ENCODE assay signal across 1 cellular context in genomic region chr10:70145666-70146488, GRCh38.
TF ChIP-seq lines count a peak whose summit lies in the region.

No MANE protein-coding gene starts in this region.

TF ChIP-seq in HepG2, 621 proteins besides CTCF, POLR2A, EP300 and RAD21 (continued from another document and continues in another):
- peak; percentile 90; the same call in 1 of the 2 replicates for TF ChIP-seq CCDC6 (CRISPR knock-in tag; IDR thresholded peaks at IDR 0.05)
- peak; percentile 56 for TF ChIP-seq ZNF773 (CRISPR knock-in tag; IDR thresholded peaks at IDR 0.05; ENCODE audit: borderline replicate concordance)
- peak; percentile 62; the same call in 1 of the 2 replicates for TF ChIP-seq REPIN1 (CRISPR knock-in tag; IDR thresholded peaks at IDR 0.05; ENCODE audit: borderline replicate concordance, low read depth)
- 0 out of 2 replicates have a peak, but pooled peaks have one; percentile 51 for TF ChIP-seq STAT5B (CRISPR knock-in tag; IDR thresholded peaks at IDR 0.05)
- TF ChIP-seq ZNF317 (CRISPR knock-in tag; IDR thresholded peaks at IDR 0.05) = no peak
- no peak for TF ChIP-seq ZBTB26 (CRISPR knock-in tag; IDR thresholded peaks at IDR 0.05; ENCODE audit: borderline replicate concordance)
- TF ChIP-seq ZIK1 (CRISPR knock-in tag; IDR thresholded peaks at IDR 0.05; ENCODE audit: borderline replicate concordance, low read depth) = peak; percentile 27; the same call in 1 of the 2 replicates
- no peak for TF ChIP-seq TERF1 (CRISPR knock-in tag; IDR thresholded peaks at IDR 0.05)
- peak; percentile 93; the same call in 1 of the 2 replicates for TF ChIP-seq THAP8 (CRISPR knock-in tag; IDR thresholded peaks at IDR 0.05; ENCODE audit: borderline replicate concordance)
- peak; percentile 6; the same call in 1 of the 2 replicates for TF ChIP-seq EEA1 (CRISPR knock-in tag; IDR thresholded peaks at IDR 0.05; ENCODE audit: borderline replicate concordance)
- no peak; the same call in 1 of the 2 replicates for TF ChIP-seq KMT2B (CRISPR knock-in tag; IDR thresholded peaks at IDR 0.05)
- peak; percentile 27; the same call in 1 of the 2 replicates for TF ChIP-seq TSC22D2 (CRISPR knock-in tag; IDR thresholded peaks at IDR 0.05; ENCODE audit: borderline replicate concordance)
- TF ChIP-seq POGK (CRISPR knock-in tag; conservative IDR thresholded peaks at IDR 0.05) = peak; percentile 66; the same call in 1 of the 2 replicates
- peak; percentile 56; the same call in 1 of the 2 replicates for TF ChIP-seq ZNF563 (CRISPR knock-in tag; IDR thresholded peaks at IDR 0.05)
- peak; percentile 35; the same call in 1 of the 2 replicates for TF ChIP-seq ZSCAN21 (CRISPR knock-in tag; IDR thresholded peaks at IDR 0.05; ENCODE audit: borderline replicate concordance)
- no peak for TF ChIP-seq FOXA1 (IDR thresholded peaks at IDR 0.05)
- TF ChIP-seq FOXA1 (CRISPR knock-in tag; IDR thresholded peaks at IDR 0.05) = 0 out of 2 replicates have a peak, but pooled peaks have one; percentile 3
- no peak for TF ChIP-seq ZNF761 (CRISPR knock-in tag; conservative IDR thresholded peaks at IDR 0.05)
- 0 out of 2 replicates have a peak, but pooled peaks have one; percentile 24 for TF ChIP-seq KDM3A (CRISPR knock-in tag; IDR thresholded peaks at IDR 0.05; ENCODE audit: low read depth)
- TF ChIP-seq ZNF777 (CRISPR knock-in tag; IDR thresholded peaks at IDR 0.05) = peak; percentile 75; the same call in 1 of the 2 replicates
- 0 out of 2 replicates have a peak, but pooled peaks have one; percentile 36 for TF ChIP-seq ARNTL (CRISPR knock-in tag; IDR thresholded peaks at IDR 0.05)
- TF ChIP-seq ZNF275 (CRISPR knock-in tag; IDR thresholded peaks at IDR 0.05; ENCODE audit: borderline replicate concordance) = peak; percentile 93; the same call in 1 of the 2 replicates
- 0 out of 2 replicates have a peak, but pooled peaks have one; percentile 31 for TF ChIP-seq KLF11 (CRISPR knock-in tag; IDR thresholded peaks at IDR 0.05)
- TF ChIP-seq ZNF44 (CRISPR knock-in tag; IDR thresholded peaks at IDR 0.05) = no peak
- TF ChIP-seq ZNF557 (CRISPR knock-in tag; IDR thresholded peaks at IDR 0.05) = no peak; the same call in 1 of the 2 replicates
- peak; percentile 86; the same call in 1 of the 2 replicates for TF ChIP-seq HOXA9 (CRISPR knock-in tag; IDR thresholded peaks at IDR 0.05; ENCODE audit: borderline replicate concordance)
- TF ChIP-seq PHB2 (IDR thresholded peaks at IDR 0.05; ENCODE audit: partially characterized antibody) = no peak
- TF ChIP-seq ZNF770 (CRISPR knock-in tag; IDR thresholded peaks at IDR 0.05) = peak; percentile 6; the same call in 1 of the 2 replicates
- TF ChIP-seq REST (IDR thresholded peaks at IDR 0.05; ENCODE audit: borderline replicate concordance in 1 of 2, low read depth in 1 of 2, low read length in 2 of 2) = no peak
- TF ChIP-seq IRX3 (CRISPR knock-in tag; IDR thresholded peaks at IDR 0.05; ENCODE audit: borderline replicate concordance, low read depth) = peak; percentile 85
- TF ChIP-seq NCOA1 (CRISPR knock-in tag; IDR thresholded peaks at IDR 0.05) = 0 out of 2 replicates have a peak, but pooled peaks have one; percentile 17
- no peak for TF ChIP-seq PAXIP1 (CRISPR knock-in tag; conservative IDR thresholded peaks at IDR 0.05)
- TF ChIP-seq ZSCAN9 (CRISPR knock-in tag; IDR thresholded peaks at IDR 0.05; ENCODE audit: borderline replicate concordance) = 0 out of 2 replicates have a peak, but pooled peaks have one; percentile 17
- TF ChIP-seq ZFP36L1 (CRISPR knock-in tag; IDR thresholded peaks at IDR 0.05) = peak; percentile 42; the same call in 1 of the 2 replicates
- 0 out of 2 replicates have a peak, but pooled peaks have one; percentile 30 for TF ChIP-seq ELK4 (CRISPR knock-in tag; IDR thresholded peaks at IDR 0.05; ENCODE audit: borderline replicate concordance)
- peak; percentile 46; the same call in 1 of the 2 replicates for TF ChIP-seq ZNF503 (CRISPR knock-in tag; IDR thresholded peaks at IDR 0.05)
- no peak for TF ChIP-seq ZNF10 (CRISPR knock-in tag; IDR thresholded peaks at IDR 0.05; ENCODE audit: borderline replicate concordance, low read depth)
- 0 out of 2 replicates have a peak, but pooled peaks have one; percentile 31 for TF ChIP-seq ZNF354B (CRISPR knock-in tag; IDR thresholded peaks at IDR 0.05)
- no peak for TF ChIP-seq ZNF678 (CRISPR knock-in tag; IDR thresholded peaks at IDR 0.05)
- no peak for TF ChIP-seq RFX3 (CRISPR knock-in tag; IDR thresholded peaks at IDR 0.05)
- no peak for TF ChIP-seq TOE1 (CRISPR knock-in tag; IDR thresholded peaks at IDR 0.05)
- TF ChIP-seq HNRNPLL (IDR thresholded peaks at IDR 0.05; ENCODE audit: low read depth, low read length, poor library complexity, severe bottlenecking) = peak; percentile 65
